ENCODE assay signal across 30 cellular contexts in the genomic region with DNA sequence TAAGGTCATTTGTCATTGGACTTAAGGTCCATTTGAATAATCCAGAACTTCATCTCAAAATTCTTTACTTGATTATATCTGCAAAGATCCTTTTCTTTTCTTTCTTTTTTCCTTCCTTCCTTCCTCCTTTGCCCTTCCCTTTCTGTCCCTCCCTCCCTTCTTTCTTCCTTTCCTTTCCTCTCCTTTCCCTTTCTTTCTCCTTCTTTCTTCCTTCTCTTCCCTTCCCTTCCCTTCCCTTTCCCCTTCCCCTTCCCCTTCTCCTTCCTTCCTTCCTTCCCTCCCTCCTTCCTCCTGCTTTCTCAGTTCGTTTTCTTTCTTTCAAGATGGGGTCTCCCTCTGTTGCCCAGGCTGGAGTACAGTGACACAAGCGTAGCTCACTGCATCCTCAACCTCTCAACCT. TPM values are rescaled to one million over a fixed set of nuclear protein-coding genes. Genes with fewer than 3 reads are reported as not detected.
"Had no signal": no experiment of that assay in that cellular context is flagged by ENCODE, and none has a peak within 500 bp of the region (broad histone marks: within the 10 kb centered on the region; RNA-seq: fewer than 3 reads in every experiment).

No MANE protein-coding gene starts in this region.

- H3K27me3 ChIP-seq: Peyer's patch, SJCRH30 had no signal

- H3K9ac ChIP-seq: KMS-11 had no signal

- H3K4me2 ChIP-seq: KMS-11 had no signal

- H3K27ac Mint-ChIP-seq: T-helper 17 cell had no signal

- H3K27me3 Mint-ChIP-seq: T-helper 17 cell had no signal

- H3K9me3 ChIP-seq: Peyer's patch, SJCRH30 had no signal

- ATAC-seq: PC-3, Right ventricle myocardium inferior, SK-N-SH treated with all-trans-retinoic acid at 6 μM for 48 hours, T-helper 17 cell had no signal

- H3K27ac ChIP-seq: KMS-11, Peyer's patch, SJCRH30 had no signal

- H3K4me3 Mint-ChIP-seq: T-helper 17 cell had no signal

- H3K4me1 ChIP-seq: Peyer's patch, SJCRH30 had no signal

- DNase-seq: IMR-90; MM.1S; NCI-H1048; NCI-H1105; NCI-H1417; NCI-H146; NCI-H1694 treated with DMSO at 0.1 percent for 48 hours; NCI-H1930; NCI-H2081; NCI-H2107; NCI-H226; NCI-H446; NCI-H510A; NCI-H524 treated with DMSO at 0.1 percent for 48 hours; NCI-H69; NCI-H774; NK-92 treated with Interleukin-12 subunit alpha and Interleukin-12 subunit beta, amount 100 ng/mL, for 24 hours; PC-3; Peyer's patch; SHP77 treated with DMSO at 0.1 percent for 48 hours; SJCRH30; T-helper 1 cell; T-helper 17 cell had no signal

- H3K4me3 ChIP-seq: Peyer's patch, SJCRH30 had no signal

- H3K36me3 ChIP-seq: Peyer's patch, SJCRH30 had no signal

- FAIRE-seq: HTR-8/SVneo had no signal

RNA-seq across cellular contexts. Expression of gene CA6, which starts 35.5 kb away (rescaled TPM):
- total RNA-seq: IMR-90, M059J, OCI-LY7, Peyer's patch, RPMI7951, SJCRH30 had no signal
- polyA plus RNA-seq: IMR-90 had no signal

RNA-seq across cellular contexts. Expression of gene SLC2A7, which starts 45.1 kb away (rescaled TPM):
- total RNA-seq: IMR-90, M059J, OCI-LY7, PC-3, Right ventricle myocardium inferior, RPMI7951, SJCRH30, T-helper 17 cell had no signal
- polyA plus RNA-seq: IMR-90 had no signal
